3 cellular contexts compared by ENCODE assay signal in the genomic region with DNA sequence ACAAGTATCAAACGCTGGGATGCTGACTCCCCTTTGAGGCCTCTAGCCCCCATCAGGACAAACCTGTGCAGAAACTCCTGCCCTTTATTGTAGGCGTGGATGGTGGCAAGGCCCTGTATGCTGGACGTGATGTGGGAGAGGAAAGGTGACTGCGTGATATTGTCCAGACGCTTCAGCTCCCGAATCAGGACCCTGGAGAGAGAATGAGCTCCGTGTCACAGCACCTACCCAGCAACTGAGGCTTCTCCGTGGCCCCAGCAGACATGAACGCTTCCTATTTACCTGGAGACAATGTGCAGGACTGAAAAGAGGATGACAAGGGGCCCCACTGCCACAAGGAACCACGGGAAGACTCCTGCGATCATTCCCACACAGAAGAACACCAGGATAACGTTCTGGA.
A peak's percentile ranks its signal among the peaks of the same experiment; 100 is the strongest.
TF ChIP-seq lines count a peak whose summit lies in the region.

No MANE protein-coding gene starts in this region.

TF ChIP-seq in SK-N-SH, 30 proteins besides CTCF, POLR2A, EP300 and RAD21:
- TF ChIP-seq, protein P1, sequence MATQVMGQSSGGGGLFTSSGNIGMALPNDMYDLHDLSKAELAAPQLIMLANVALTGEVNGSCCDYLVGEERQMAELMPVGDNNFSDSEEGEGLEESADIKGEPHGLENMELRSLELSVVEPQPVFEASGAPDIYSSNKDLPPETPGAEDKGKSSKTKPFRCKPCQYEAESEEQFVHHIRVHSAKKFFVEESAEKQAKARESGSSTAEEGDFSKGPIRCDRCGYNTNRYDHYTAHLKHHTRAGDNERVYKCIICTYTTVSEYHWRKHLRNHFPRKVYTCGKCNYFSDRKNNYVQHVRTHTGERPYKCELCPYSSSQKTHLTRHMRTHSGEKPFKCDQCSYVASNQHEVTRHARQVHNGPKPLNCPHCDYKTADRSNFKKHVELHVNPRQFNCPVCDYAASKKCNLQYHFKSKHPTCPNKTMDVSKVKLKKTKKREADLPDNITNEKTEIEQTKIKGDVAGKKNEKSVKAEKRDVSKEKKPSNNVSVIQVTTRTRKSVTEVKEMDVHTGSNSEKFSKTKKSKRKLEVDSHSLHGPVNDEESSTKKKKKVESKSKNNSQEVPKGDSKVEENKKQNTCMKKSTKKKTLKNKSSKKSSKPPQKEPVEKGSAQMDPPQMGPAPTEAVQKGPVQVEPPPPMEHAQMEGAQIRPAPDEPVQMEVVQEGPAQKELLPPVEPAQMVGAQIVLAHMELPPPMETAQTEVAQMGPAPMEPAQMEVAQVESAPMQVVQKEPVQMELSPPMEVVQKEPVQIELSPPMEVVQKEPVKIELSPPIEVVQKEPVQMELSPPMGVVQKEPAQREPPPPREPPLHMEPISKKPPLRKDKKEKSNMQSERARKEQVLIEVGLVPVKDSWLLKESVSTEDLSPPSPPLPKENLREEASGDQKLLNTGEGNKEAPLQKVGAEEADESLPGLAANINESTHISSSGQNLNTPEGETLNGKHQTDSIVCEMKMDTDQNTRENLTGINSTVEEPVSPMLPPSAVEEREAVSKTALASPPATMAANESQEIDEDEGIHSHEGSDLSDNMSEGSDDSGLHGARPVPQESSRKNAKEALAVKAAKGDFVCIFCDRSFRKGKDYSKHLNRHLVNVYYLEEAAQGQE (IDR thresholded peaks at IDR 0.05; ENCODE audit: low read depth, low read length) = peak; percentile 82
- TF ChIP-seq JUND (IDR thresholded peaks at IDR 0.05) = no peak
TF ChIP-seq in SK-N-SH: peak in this region for 1.

TF ChIP-seq in SK-N-SH treated with all-trans-retinoic acid at 6 μM for 48 hours, 23 proteins besides CTCF, POLR2A, EP300 and RAD21 (continued from another document):
- TF ChIP-seq, protein P2, sequence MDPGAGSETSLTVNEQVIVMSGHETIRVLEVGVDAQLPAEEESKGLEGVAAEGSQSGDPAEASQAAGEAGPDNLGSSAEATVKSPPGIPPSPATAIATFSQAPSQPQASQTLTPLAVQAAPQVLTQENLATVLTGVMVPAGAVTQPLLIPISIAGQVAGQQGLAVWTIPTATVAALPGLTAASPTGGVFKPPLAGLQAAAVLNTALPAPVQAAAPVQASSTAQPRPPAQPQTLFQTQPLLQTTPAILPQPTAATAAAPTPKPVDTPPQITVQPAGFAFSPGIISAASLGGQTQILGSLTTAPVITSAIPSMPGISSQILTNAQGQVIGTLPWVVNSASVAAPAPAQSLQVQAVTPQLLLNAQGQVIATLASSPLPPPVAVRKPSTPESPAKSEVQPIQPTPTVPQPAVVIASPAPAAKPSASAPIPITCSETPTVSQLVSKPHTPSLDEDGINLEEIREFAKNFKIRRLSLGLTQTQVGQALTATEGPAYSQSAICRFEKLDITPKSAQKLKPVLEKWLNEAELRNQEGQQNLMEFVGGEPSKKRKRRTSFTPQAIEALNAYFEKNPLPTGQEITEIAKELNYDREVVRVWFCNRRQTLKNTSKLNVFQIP (CRISPR knock-in tag; IDR thresholded peaks at IDR 0.05; ENCODE audit: borderline replicate concordance, low read depth) = no peak
- TF ChIP-seq, protein P3, sequence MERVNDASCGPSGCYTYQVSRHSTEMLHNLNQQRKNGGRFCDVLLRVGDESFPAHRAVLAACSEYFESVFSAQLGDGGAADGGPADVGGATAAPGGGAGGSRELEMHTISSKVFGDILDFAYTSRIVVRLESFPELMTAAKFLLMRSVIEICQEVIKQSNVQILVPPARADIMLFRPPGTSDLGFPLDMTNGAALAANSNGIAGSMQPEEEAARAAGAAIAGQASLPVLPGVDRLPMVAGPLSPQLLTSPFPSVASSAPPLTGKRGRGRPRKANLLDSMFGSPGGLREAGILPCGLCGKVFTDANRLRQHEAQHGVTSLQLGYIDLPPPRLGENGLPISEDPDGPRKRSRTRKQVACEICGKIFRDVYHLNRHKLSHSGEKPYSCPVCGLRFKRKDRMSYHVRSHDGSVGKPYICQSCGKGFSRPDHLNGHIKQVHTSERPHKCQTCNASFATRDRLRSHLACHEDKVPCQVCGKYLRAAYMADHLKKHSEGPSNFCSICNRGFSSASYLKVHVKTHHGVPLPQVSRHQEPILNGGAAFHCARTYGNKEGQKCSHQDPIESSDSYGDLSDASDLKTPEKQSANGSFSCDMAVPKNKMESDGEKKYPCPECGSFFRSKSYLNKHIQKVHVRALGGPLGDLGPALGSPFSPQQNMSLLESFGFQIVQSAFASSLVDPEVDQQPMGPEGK (CRISPR knock-in tag; IDR thresholded peaks at IDR 0.05; ENCODE audit: borderline replicate concordance) = no peak
- TF ChIP-seq ZNF8 (CRISPR knock-in tag; IDR thresholded peaks at IDR 0.05) = no peak
- TF ChIP-seq TCF4 (CRISPR knock-in tag; IDR thresholded peaks at IDR 0.05; ENCODE audit: borderline replicate concordance) = no peak
- TF ChIP-seq ZFP3 (CRISPR knock-in tag; IDR thresholded peaks at IDR 0.05) = no peak
- no peak for TF ChIP-seq SNAI2 (CRISPR knock-in tag; IDR thresholded peaks at IDR 0.05)
- no peak for TF ChIP-seq RARB (CRISPR knock-in tag; IDR thresholded peaks at IDR 0.05)
- TF ChIP-seq, protein P4, sequence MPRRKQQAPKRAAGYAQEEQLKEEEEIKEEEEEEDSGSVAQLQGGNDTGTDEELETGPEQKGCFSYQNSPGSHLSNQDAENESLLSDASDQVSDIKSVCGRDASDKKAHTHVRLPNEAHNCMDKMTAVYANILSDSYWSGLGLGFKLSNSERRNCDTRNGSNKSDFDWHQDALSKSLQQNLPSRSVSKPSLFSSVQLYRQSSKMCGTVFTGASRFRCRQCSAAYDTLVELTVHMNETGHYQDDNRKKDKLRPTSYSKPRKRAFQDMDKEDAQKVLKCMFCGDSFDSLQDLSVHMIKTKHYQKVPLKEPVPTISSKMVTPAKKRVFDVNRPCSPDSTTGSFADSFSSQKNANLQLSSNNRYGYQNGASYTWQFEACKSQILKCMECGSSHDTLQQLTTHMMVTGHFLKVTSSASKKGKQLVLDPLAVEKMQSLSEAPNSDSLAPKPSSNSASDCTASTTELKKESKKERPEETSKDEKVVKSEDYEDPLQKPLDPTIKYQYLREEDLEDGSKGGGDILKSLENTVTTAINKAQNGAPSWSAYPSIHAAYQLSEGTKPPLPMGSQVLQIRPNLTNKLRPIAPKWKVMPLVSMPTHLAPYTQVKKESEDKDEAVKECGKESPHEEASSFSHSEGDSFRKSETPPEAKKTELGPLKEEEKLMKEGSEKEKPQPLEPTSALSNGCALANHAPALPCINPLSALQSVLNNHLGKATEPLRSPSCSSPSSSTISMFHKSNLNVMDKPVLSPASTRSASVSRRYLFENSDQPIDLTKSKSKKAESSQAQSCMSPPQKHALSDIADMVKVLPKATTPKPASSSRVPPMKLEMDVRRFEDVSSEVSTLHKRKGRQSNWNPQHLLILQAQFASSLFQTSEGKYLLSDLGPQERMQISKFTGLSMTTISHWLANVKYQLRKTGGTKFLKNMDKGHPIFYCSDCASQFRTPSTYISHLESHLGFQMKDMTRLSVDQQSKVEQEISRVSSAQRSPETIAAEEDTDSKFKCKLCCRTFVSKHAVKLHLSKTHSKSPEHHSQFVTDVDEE (CRISPR knock-in tag; IDR thresholded peaks at IDR 0.05) = no peak
- TF ChIP-seq ZNF565 (CRISPR knock-in tag; conservative IDR thresholded peaks at IDR 0.05; ENCODE audit: low read depth) = no peak
- TF ChIP-seq ARNTL (CRISPR knock-in tag; IDR thresholded peaks at IDR 0.05; ENCODE audit: borderline replicate concordance, low read depth) = no peak
- no peak for TF ChIP-seq ZC3H10 (CRISPR knock-in tag; IDR thresholded peaks at IDR 0.05)
- no peak for TF ChIP-seq ZFP30 (CRISPR knock-in tag; IDR thresholded peaks at IDR 0.05)
- TF ChIP-seq, protein P5, sequence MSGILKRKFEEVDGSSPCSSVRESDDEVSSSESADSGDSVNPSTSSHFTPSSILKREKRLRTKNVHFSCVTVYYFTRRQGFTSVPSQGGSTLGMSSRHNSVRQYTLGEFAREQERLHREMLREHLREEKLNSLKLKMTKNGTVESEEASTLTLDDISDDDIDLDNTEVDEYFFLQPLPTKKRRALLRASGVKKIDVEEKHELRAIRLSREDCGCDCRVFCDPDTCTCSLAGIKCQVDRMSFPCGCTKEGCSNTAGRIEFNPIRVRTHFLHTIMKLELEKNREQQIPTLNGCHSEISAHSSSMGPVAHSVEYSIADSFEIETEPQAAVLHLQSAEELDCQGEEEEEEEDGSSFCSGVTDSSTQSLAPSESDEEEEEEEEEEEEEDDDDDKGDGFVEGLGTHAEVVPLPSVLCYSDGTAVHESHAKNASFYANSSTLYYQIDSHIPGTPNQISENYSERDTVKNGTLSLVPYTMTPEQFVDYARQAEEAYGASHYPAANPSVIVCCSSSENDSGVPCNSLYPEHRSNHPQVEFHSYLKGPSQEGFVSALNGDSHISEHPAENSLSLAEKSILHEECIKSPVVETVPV (CRISPR knock-in tag; IDR thresholded peaks at IDR 0.05) = no peak
TF ChIP-seq in SK-N-SH treated with all-trans-retinoic acid at 6 μM for 48 hours: peak in this region for 0.

TF ChIP-seq in HEK293, 187 proteins besides CTCF, POLR2A, EP300 and RAD21:
- TF ChIP-seq, protein P1 (tag by site-specific recombination; IDR thresholded peaks at IDR 0.05) = peak; percentile 65
- TF ChIP-seq, protein P6, sequence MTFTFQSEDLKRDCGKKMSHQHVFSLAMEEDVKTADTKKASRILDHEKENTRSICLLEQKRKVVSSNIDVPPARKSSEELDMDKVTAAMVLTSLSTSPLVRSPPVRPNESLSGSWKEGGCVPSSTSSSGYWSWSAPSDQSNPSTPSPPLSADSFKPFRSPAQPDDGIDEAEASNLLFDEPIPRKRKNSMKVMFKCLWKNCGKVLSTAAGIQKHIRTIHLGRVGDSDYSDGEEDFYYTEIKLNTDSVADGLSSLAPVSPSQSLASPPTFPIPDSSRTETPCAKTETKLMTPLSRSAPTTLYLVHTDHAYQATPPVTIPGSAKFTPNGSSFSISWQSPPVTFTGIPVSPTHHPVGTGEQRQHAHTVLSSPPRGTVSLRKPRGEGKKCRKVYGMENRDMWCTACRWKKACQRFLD (tag by site-specific recombination; IDR thresholded peaks at IDR 0.05) = no peak
